Comparison of ENCODE assay signal across 1 cellular context in the genomic region with DNA sequence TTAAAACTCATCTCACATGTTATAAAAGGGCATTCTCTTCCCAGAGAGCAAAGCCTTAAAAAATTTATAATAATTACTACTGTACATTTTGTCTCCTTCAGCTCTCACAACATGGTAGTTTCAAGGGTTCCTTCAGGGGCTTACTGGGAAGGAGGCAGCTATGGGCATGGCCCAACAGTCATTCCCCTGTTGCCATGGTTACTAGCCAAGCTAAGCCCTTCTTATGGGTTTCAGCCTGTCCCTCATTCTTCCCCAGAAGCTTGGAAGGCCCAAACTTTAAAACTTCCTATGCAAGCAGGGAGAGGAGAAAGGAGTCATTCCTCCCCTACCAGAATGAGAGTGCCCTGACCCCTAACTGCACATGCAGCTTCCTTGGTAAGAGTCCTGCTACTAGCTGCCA.
TF ChIP-seq lines count a peak whose summit lies in the region.

No MANE protein-coding gene starts in this region.

TF ChIP-seq in GM23338, 12 proteins besides CTCF, POLR2A, EP300 and RAD21 (continued from another document):
- TF ChIP-seq, protein P1, sequence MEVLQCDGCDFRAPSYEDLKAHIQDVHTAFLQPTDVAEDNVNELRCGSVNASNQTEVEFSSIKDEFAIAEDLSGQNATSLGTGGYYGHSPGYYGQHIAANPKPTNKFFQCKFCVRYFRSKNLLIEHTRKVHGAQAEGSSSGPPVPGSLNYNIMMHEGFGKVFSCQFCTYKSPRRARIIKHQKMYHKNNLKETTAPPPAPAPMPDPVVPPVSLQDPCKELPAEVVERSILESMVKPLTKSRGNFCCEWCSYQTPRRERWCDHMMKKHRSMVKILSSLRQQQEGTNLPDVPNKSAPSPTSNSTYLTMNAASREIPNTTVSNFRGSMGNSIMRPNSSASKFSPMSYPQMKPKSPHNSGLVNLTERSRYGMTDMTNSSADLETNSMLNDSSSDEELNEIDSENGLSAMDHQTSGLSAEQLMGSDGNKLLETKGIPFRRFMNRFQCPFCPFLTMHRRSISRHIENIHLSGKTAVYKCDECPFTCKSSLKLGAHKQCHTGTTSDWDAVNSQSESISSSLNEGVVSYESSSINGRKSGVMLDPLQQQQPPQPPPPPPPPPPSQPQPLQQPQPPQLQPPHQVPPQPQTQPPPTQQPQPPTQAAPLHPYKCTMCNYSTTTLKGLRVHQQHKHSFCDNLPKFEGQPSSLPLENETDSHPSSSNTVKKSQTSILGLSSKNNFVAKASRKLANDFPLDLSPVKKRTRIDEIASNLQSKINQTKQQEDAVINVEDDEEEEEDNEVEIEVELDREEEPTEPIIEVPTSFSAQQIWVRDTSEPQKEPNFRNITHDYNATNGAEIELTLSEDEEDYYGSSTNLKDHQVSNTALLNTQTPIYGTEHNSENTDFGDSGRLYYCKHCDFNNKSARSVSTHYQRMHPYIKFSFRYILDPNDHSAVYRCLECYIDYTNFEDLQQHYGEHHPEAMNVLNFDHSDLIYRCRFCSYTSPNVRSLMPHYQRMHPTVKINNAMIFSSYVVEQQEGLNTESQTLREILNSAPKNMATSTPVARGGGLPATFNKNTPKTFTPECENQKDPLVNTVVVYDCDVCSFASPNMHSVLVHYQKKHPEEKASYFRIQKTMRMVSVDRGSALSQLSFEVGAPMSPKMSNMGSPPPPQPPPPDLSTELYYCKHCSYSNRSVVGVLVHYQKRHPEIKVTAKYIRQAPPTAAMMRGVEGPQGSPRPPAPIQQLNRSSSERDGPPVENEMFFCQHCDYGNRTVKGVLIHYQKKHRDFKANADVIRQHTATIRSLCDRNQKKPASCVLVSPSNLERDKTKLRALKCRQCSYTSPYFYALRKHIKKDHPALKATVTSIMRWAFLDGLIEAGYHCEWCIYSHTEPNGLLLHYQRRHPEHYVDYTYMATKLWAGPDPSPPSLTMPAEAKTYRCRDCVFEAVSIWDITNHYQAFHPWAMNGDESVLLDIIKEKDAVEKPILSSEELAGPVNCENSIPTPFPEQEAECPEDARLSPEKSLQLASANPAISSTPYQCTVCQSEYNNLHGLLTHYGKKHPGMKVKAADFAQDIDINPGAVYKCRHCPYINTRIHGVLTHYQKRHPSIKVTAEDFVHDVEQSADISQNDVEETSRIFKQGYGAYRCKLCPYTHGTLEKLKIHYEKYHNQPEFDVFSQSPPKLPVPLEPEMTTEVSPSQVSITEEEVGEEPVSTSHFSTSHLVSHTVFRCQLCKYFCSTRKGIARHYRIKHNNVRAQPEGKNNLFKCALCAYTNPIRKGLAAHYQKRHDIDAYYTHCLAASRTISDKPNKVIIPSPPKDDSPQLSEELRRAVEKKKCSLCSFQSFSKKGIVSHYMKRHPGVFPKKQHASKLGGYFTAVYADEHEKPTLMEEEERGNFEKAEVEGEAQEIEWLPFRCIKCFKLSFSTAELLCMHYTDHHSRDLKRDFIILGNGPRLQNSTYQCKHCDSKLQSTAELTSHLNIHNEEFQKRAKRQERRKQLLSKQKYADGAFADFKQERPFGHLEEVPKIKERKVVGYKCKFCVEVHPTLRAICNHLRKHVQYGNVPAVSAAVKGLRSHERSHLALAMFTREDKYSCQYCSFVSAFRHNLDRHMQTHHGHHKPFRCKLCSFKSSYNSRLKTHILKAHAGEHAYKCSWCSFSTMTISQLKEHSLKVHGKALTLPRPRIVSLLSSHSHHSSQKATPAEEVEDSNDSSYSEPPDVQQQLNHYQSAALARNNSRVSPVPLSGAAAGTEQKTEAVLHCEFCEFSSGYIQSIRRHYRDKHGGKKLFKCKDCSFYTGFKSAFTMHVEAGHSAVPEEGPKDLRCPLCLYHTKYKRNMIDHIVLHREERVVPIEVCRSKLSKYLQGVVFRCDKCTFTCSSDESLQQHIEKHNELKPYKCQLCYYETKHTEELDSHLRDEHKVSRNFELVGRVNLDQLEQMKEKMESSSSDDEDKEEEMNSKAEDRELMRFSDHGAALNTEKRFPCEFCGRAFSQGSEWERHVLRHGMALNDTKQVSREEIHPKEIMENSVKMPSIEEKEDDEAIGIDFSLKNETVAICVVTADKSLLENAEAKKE (CRISPR knock-in tag; IDR thresholded peaks at IDR 0.05): no peak
- TF ChIP-seq, protein P2, sequence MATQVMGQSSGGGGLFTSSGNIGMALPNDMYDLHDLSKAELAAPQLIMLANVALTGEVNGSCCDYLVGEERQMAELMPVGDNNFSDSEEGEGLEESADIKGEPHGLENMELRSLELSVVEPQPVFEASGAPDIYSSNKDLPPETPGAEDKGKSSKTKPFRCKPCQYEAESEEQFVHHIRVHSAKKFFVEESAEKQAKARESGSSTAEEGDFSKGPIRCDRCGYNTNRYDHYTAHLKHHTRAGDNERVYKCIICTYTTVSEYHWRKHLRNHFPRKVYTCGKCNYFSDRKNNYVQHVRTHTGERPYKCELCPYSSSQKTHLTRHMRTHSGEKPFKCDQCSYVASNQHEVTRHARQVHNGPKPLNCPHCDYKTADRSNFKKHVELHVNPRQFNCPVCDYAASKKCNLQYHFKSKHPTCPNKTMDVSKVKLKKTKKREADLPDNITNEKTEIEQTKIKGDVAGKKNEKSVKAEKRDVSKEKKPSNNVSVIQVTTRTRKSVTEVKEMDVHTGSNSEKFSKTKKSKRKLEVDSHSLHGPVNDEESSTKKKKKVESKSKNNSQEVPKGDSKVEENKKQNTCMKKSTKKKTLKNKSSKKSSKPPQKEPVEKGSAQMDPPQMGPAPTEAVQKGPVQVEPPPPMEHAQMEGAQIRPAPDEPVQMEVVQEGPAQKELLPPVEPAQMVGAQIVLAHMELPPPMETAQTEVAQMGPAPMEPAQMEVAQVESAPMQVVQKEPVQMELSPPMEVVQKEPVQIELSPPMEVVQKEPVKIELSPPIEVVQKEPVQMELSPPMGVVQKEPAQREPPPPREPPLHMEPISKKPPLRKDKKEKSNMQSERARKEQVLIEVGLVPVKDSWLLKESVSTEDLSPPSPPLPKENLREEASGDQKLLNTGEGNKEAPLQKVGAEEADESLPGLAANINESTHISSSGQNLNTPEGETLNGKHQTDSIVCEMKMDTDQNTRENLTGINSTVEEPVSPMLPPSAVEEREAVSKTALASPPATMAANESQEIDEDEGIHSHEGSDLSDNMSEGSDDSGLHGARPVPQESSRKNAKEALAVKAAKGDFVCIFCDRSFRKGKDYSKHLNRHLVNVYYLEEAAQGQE (IDR thresholded peaks at IDR 0.05; ENCODE audit: unreplicated experiment): no peak
- TF ChIP-seq, protein P3, sequence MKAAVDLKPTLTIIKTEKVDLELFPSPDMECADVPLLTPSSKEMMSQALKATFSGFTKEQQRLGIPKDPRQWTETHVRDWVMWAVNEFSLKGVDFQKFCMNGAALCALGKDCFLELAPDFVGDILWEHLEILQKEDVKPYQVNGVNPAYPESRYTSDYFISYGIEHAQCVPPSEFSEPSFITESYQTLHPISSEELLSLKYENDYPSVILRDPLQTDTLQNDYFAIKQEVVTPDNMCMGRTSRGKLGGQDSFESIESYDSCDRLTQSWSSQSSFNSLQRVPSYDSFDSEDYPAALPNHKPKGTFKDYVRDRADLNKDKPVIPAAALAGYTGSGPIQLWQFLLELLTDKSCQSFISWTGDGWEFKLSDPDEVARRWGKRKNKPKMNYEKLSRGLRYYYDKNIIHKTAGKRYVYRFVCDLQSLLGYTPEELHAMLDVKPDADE (IDR thresholded peaks at IDR 0.05): no peak
- no peak for TF ChIP-seq ZNF331 (CRISPR knock-in tag; IDR thresholded peaks at IDR 0.05; ENCODE audit: low read depth)
